ENCODE assay signal across 8 cellular contexts in genomic region chr3:52056968-52057805, GRCh38. TPM values are rescaled to one million over a fixed set of nuclear protein-coding genes. Genes with fewer than 3 reads are reported as not detected.
DNase-seq lines count a peak whose midpoint lies in the region; ATAC-seq and TF ChIP-seq lines count a peak whose summit lies in the region.

No MANE protein-coding gene starts in this region.

- H3K36me3 Mint-ChIP-seq in activated naive CD8-positive, alpha-beta T cell treated with anti-CD3 and anti-CD28 coated beads, Interleukin-2, amount 10 ng/mL, durations not matched to agents 7 days and 5 days, result peaks cover under 1% of the 10 kb centered on the region
- no peaks in the 10 kb centered on the region for H3K36me3 Mint-ChIP-seq in glutamatergic neuron (ENCODE audit: unreplicated experiment)

- POLR2A ChIA-PET in activated naive CD8-positive, alpha-beta T cell treated with anti-CD3 and anti-CD28 coated beads, Interleukin-2, amount 10 ng/mL, durations not matched to agents 7 days and 5 days (lab: Charles Lee), result interaction anchor here (0.7 to 3.1 kb wide), 12 partner anchors 27 to 399 kb away, joined by 3 to 20 read pairs (median 6); partner anchors contain the start of genes ABHD14B, POC1A and RPL29

- intact Hi-C loops in testis (cut with DNase I; ENCODE audit: low total_unique reads), result loop anchor here (10.0 kb wide), 1 partner anchor 52 kb away; no protein-coding TSS in a partner anchor

- H3K4me1 Mint-ChIP-seq in activated naive CD8-positive, alpha-beta T cell treated with anti-CD3 and anti-CD28 coated beads, Interleukin-2, amount 10 ng/mL, durations not matched to agents 7 days and 5 days, result peaks cover 29% of the 10 kb centered on the region
- H3K4me1 Mint-ChIP-seq in glutamatergic neuron (ENCODE audit: low read depth, unreplicated experiment), result peaks cover 17% of the 10 kb centered on the region

- H3K4me3 ChIP-seq in GM12864 (ENCODE audit: low read depth, low read length), result peak overlapping the region; percentile 75
- H3K4me3 ChIP-seq in testis, result peak overlapping the region; percentile 70 to 75

- H3K27me3 ChIP-seq in testis, result no peaks in the 10 kb centered on the region

- TF ChIP-seq CTCF in GM12864 (IDR thresholded peaks at IDR 0.05; ENCODE audit: low read depth, low read length, missing control alignments) (no peak), glutamatergic neuron (IDR thresholded peaks at IDR 0.05; ENCODE audit: partially characterized antibody, unreplicated experiment) (no peak), omental fat pad (IDR thresholded peaks at IDR 0.05) (no peak), testis (IDR thresholded peaks at IDR 0.05) (no peak)

- peak overlapping the region; percentile 85 for H3K27ac Mint-ChIP-seq in activated naive CD8-positive, alpha-beta T cell treated with anti-CD3 and anti-CD28 coated beads, Interleukin-2, amount 10 ng/mL, durations not matched to agents 7 days and 5 days
- H3K27ac Mint-ChIP-seq in glutamatergic neuron (ENCODE audit: unreplicated experiment), result peak overlapping the region; percentile 85

- peaks cover 25% of the 10 kb centered on the region for H3K4me1 ChIP-seq in testis

- 0 to 2% methylated on average over 21 to 53 of the region's 55 CpGs for WGBS in testis, 2 donors

- no peaks in the 10 kb centered on the region for H3K36me3 ChIP-seq in testis (ENCODE audit: low read depth, missing control alignments)

- H3K9me3 ChIP-seq in testis, result no peaks in the 10 kb centered on the region

- H3K27ac ChIP-seq in testis, result peak overlapping the region; percentile 86 to 87

- ATAC-seq in HG02678 (IDR thresholded peaks at IDR 0.05; ENCODE audit: unreplicated experiment) (peak; percentile 82), omental fat pad (ENCODE audit: low FRiP score) (peak; percentile 94)
- peak; percentile 75 for ATAC-seq in activated naive CD8-positive, alpha-beta T cell treated with anti-CD3 and anti-CD28 coated beads, Interleukin-2, amount 10 ng/mL, durations not matched to agents 7 days and 5 days (ENCODE audit: low read depth)

- H3K4me3 Mint-ChIP-seq in activated naive CD8-positive, alpha-beta T cell treated with anti-CD3 and anti-CD28 coated beads, Interleukin-2, amount 10 ng/mL, durations not matched to agents 7 days and 5 days, result peak overlapping the region; percentile 86
- peak overlapping the region; percentile 93 for H3K4me3 Mint-ChIP-seq in glutamatergic neuron (ENCODE audit: unreplicated experiment)

- no peaks in the 10 kb centered on the region for H3K9me3 Mint-ChIP-seq in activated naive CD8-positive, alpha-beta T cell treated with anti-CD3 and anti-CD28 coated beads, Interleukin-2, amount 10 ng/mL, durations not matched to agents 7 days and 5 days
- H3K9me3 Mint-ChIP-seq in glutamatergic neuron (ENCODE audit: unreplicated experiment), result peaks cover 10% of the 10 kb centered on the region

- DNase-seq in GM12864 (ENCODE audit: low read depth), result peak; percentile 94
- peak; percentile 92 for DNase-seq in NCI-H1105 treated with DMSO at 0.1 percent for 48 hours (lab: John Stamatoyannopoulos, UW)
- peak; percentile 97 for DNase-seq in SKM-1 treated with dmso at 0.1 percent for 144 hours (lab: John Stamatoyannopoulos, UW; ENCODE audit: unreplicated experiment)
- peak; percentile 96 for DNase-seq in activated naive CD8-positive, alpha-beta T cell treated with anti-CD3 and anti-CD28 coated beads, Interleukin-2, amount 10 ng/mL, durations not matched to agents 7 days and 5 days
- peak; percentile 99 for DNase-seq in glutamatergic neuron
- DNase-seq in omental fat pad (ENCODE audit: low spot score), result peak; percentile 94
- peak; percentile 100 for DNase-seq in testis

- no peak for TF ChIP-seq POLR2A in testis (IDR thresholded peaks at IDR 0.05)

- no peaks in the 10 kb centered on the region for H3K27me3 Mint-ChIP-seq in activated naive CD8-positive, alpha-beta T cell treated with anti-CD3 and anti-CD28 coated beads, Interleukin-2, amount 10 ng/mL, durations not matched to agents 7 days and 5 days
- peaks cover 12% of the 10 kb centered on the region for H3K27me3 Mint-ChIP-seq in glutamatergic neuron (ENCODE audit: unreplicated experiment)

RNA-seq across cellular contexts. Expression of gene DUSP7, which starts 0.8 kb away (rescaled TPM):
- 10 to 100 TPM; 30.9 to 31.3 TPM for total RNA-seq in activated naive CD8-positive, alpha-beta T cell treated with anti-CD3 and anti-CD28 coated beads, Interleukin-2, amount 10 ng/mL, durations not matched to agents 7 days and 5 days
- total RNA-seq in glutamatergic neuron (ENCODE audit: unreplicated experiment), result 9.5 TPM
- 10 to 100 TPM in 3 of 4 donors, 1 to 10 TPM in 1; 5.5 to 22.2 (median 16.8) TPM for total RNA-seq in omental fat pad
- total RNA-seq in testis, result 10 to 100 TPM; 40.6 to 48.8 TPM
- polyA plus RNA-seq in testis (ENCODE audit: insufficient read depth, low read depth, low replicate concordance), result 25.1 TPM

Comparison
In these comparisons a context has a peak if more than half of its experiments do, and no peak if none do; other contexts are left out.
1. Peak in every context shown above with its lines: DNase-seq, ATAC-seq, H3K4me3 ChIP-seq and H3K27ac ChIP-seq.